9 cellular contexts compared by ENCODE assay signal in genomic region chr3:98005438-98005837, GRCh38. TPM values are rescaled to one million over a fixed set of nuclear protein-coding genes. Genes with fewer than 3 reads are reported as not detected.
"Had no signal": no experiment of that assay in that cellular context is flagged by ENCODE, and none has a peak within 500 bp of the region (broad histone marks: within the 10 kb centered on the region; RNA-seq: fewer than 3 reads in every experiment).

No MANE protein-coding gene starts in this region.

- DNase-seq: GM23248, GOT3, H7, H9, HCEC 1CT, HFFc6 had no signal

- FAIRE-seq: H1, H54 had no signal

RNA-seq across cellular contexts. Expression of gene GABRR3, which starts 29.7 kb away (rescaled TPM):
- polyA plus RNA-seq: GM23248, GM23338, H1 had no signal
